In genomic region chr10:43105119-43105792, GRCh38 we compare ENCODE assay signal across 8 cellular contexts. TPM values are rescaled to one million over a fixed set of nuclear protein-coding genes. Genes with fewer than 3 reads are reported as not detected.
A peak's percentile ranks its signal among the peaks of the same experiment; 100 is the strongest.
DNase-seq lines count a peak whose midpoint lies in the region; ATAC-seq and TF ChIP-seq lines count a peak whose summit lies in the region.

No MANE protein-coding gene starts in this region.

- H3K9me3 ChIP-seq in heart right ventricle, result no peaks in the 10 kb centered on the region
- peaks cover 8% of the 10 kb centered on the region for H3K9me3 ChIP-seq in trophoblast cell (ENCODE audit: insufficient read depth, low read depth, low read length)
- no peaks in the 10 kb centered on the region for H3K9me3 ChIP-seq in tibial nerve

- WGBS in heart right ventricle, 2 donors, result 1% methylated on average over 58 to 64 of the region's 64 CpGs
- no CpG with 5 or more reads among the region's 64 CpGs for WGBS in trophoblast cell (ENCODE audit: extremely low coverage, insufficient coverage, insufficient read length)
- WGBS in tibial nerve, 2 donors, result 0 to 2% methylated on average over 36 to 44 of the region's 64 CpGs

- H4K91ac ChIP-seq in trophoblast cell (ENCODE audit: low read depth, low read length), result no peak overlapping the region

- peak in 1 of 2 donors; percentile 37 for TF ChIP-seq EP300 in tibial nerve (IDR thresholded peaks at IDR 0.05)

- TF ChIP-seq POLR2A in tibial nerve (IDR thresholded peaks at IDR 0.05), result no peak

- H3K18ac ChIP-seq in trophoblast cell (ENCODE audit: low read length), result no peak overlapping the region

- no peaks in the 10 kb centered on the region for H3K79me1 ChIP-seq in trophoblast cell (ENCODE audit: low read length)

- H3K36me3 ChIP-seq in KMS-11 (ENCODE audit: insufficient read depth) (no peaks in the 10 kb centered on the region), heart right ventricle (no peaks in the 10 kb centered on the region), trophoblast cell (ENCODE audit: control insufficient read depth in 1 of 2, insufficient read depth in 2 of 2, low read length in 2 of 2) (no peaks in the 10 kb centered on the region), tibial nerve (no peaks in the 10 kb centered on the region)

- no peak overlapping the region for H2BK12ac ChIP-seq in trophoblast cell (ENCODE audit: low read length)

- H3K14ac ChIP-seq in trophoblast cell (ENCODE audit: low read length), result no peak overlapping the region

- H3K9ac ChIP-seq in KMS-11 (no peak overlapping the region; the same call in 1 of the 2 replicates), trophoblast cell (ENCODE audit: low read length) (no peak overlapping the region)

- H3K27me3 ChIP-seq in KMS-11 (ENCODE audit: insufficient read depth, low read depth) (no peaks in the 10 kb centered on the region), heart right ventricle (peaks cover 0 to 41% (median 33%) of the 10 kb centered on the region in 7 donors), trophoblast cell (ENCODE audit: insufficient read depth, low read length) (peaks cover 8% of the 10 kb centered on the region), tibial nerve (peaks cover 0 to 19% of the 10 kb centered on the region in 2 donors)

- H3K4me2 ChIP-seq in KMS-11, result peak overlapping the region; percentile 73; the same call in 1 of the 2 replicates
- H3K4me2 ChIP-seq in trophoblast cell (ENCODE audit: low read length), result peak overlapping the region; percentile 75

- no peak overlapping the region for H3K27ac ChIP-seq in KMS-11
- H3K27ac ChIP-seq in heart right ventricle, result no peak overlapping the region
- no peak overlapping the region for H3K27ac ChIP-seq in trophoblast cell (ENCODE audit: low read depth, low read length)
- H3K27ac ChIP-seq in tibial nerve, result peak overlapping the region in 1 of 4 donors; percentile 31

- H3K79me2 ChIP-seq in KMS-11 (ENCODE audit: insufficient read depth, low read depth), result no peaks in the 10 kb centered on the region
- no peaks in the 10 kb centered on the region for H3K79me2 ChIP-seq in trophoblast cell (ENCODE audit: control insufficient read depth, insufficient read depth, low read length, poor library complexity)

- H2BK120ac ChIP-seq in trophoblast cell (ENCODE audit: insufficient read depth, low read length, poor library complexity), result no peak overlapping the region

- H3K4ac ChIP-seq in trophoblast cell (ENCODE audit: low read depth, low read length), result no peak overlapping the region

- H4K8ac ChIP-seq in trophoblast cell (ENCODE audit: low read depth, low read length), result peak overlapping the region; percentile 8

- peak; percentile 81 for TF ChIP-seq CTCF in KMS-11 (conservative IDR thresholded peaks at IDR 0.05; ENCODE audit: low read depth, low read length)
- peak; percentile 98 to 100 (median 100) for TF ChIP-seq CTCF in heart right ventricle (IDR thresholded peaks at IDR 0.05)
- peak; percentile 98 to 100 (median 98) for TF ChIP-seq CTCF in tibial nerve (IDR thresholded peaks at IDR 0.05)

- H3K23ac ChIP-seq in trophoblast cell (ENCODE audit: low read length), result no peak overlapping the region

- no peak overlapping the region for H2BK5ac ChIP-seq in trophoblast cell (ENCODE audit: low read depth, low read length, poor library complexity)

- ATAC-seq in GM21825 (IDR thresholded peaks at IDR 0.05; ENCODE audit: unreplicated experiment) (peak; percentile 78), heart right ventricle (peak; percentile 92 to 96 (median 94))

- peak; percentile 84 for DNase-seq in ELR (ENCODE audit: low read depth)
- DNase-seq in SW 1271 (lab: John Stamatoyannopoulos, UW), result peak; percentile 24 to 58
- DNase-seq in activated naive CD8-positive, alpha-beta T cell treated with anti-CD3 and anti-CD28 coated beads, Interleukin-2, amount 50 U/mL, for 16 hours (ENCODE audit: low read depth, low spot score), result peak; percentile 61
- peak; percentile 60 to 80 for DNase-seq in heart right ventricle
- peak; percentile 51 to 80 for DNase-seq in trophoblast cell
- peak; percentile 40 to 63 for DNase-seq in tibial nerve (ENCODE audit: low spot score in 2 of 2)

- peak overlapping the region; percentile 37 for H4K12ac ChIP-seq in trophoblast cell (ENCODE audit: low read depth, low read length)

- intact Hi-C loops in heart right ventricle (cut with DNase I), result loop anchor here (1.0 to 10.0 kb wide), 5 partner anchors 238 to 353 kb away; no protein-coding TSS in a partner anchor

- H3K4me3 ChIP-seq in KMS-11 (IDR thresholded peaks at IDR 0.05; ENCODE audit: insufficient read depth, low read depth, low read length), result no peak overlapping the region
- peak overlapping the region; percentile 2 to 71 (median 58) for H3K4me3 ChIP-seq in heart right ventricle
- H3K4me3 ChIP-seq in trophoblast cell (ENCODE audit: low read depth, low read length), result peak overlapping the region; percentile 62
- peak overlapping the region; percentile 44 to 63 (median 53) for H3K4me3 ChIP-seq in tibial nerve

- H3K4me1 ChIP-seq in KMS-11 (ENCODE audit: low read depth, poor library complexity, severe bottlenecking), result no peaks in the 10 kb centered on the region
- peaks cover 0 to 18% (median 13%) of the 10 kb centered on the region in 9 donors for H3K4me1 ChIP-seq in heart right ventricle
- H3K4me1 ChIP-seq in trophoblast cell (ENCODE audit: control insufficient read depth in 1 of 2, insufficient read depth in 2 of 2, low read length in 2 of 2), result peaks cover 11 to 20% of the 10 kb centered on the region in 2 experiments
- peaks cover 0 to 16% (median 7%) of the 10 kb centered on the region in 4 donors for H3K4me1 ChIP-seq in tibial nerve

- H4K20me1 ChIP-seq in KMS-11 (ENCODE audit: insufficient read depth), result no peaks in the 10 kb centered on the region

- H2AFZ ChIP-seq in KMS-11 (ENCODE audit: low read depth) (peak overlapping the region; percentile 71), trophoblast cell (ENCODE audit: insufficient read depth, low read length, poor library complexity) (peak overlapping the region; percentile 27)

- H2AK5ac ChIP-seq in trophoblast cell (ENCODE audit: low read length), result no peak overlapping the region

RNA-seq across cellular contexts. Expression of gene RET, which starts 28.4 kb away (rescaled TPM):
- total RNA-seq in heart right ventricle (1 to 10 TPM in 8 of 10 donors, under 1 TPM in 2; 0.67 to 2.6 (median 1.2) TPM), tibial nerve (1 to 10 TPM in 2 of 4 donors, under 1 TPM in 2; 0.20 to 8.5 (median 0.70) TPM)
- polyA plus RNA-seq in heart right ventricle, result 1 to 10 TPM in 1 of 2 donors, under 1 TPM in 1; 0.38 to 2.3 TPM
- 0.03 and 0.04 TPM in 2 replicates for polyA plus RNA-seq in trophoblast cell (2013)

RNA-seq across cellular contexts. Expression of gene CSGALNACT2, which starts 33.0 kb away (rescaled TPM):
- total RNA-seq in heart right ventricle (10 to 100 TPM in 3 of 10 donors, 1 to 10 TPM in 7; 7.0 to 12.9 (median 9.8) TPM), tibial nerve (10 to 100 TPM; 29.1 to 43.3 (median 34.7) TPM)
- 1 to 10 TPM; 4.6 to 7.1 TPM for polyA plus RNA-seq in heart right ventricle
- polyA plus RNA-seq in trophoblast cell (2013), result 7.8 and 7.9 TPM in 2 replicates
